ENCODE assay signal across 14 cellular contexts in the genomic region with DNA sequence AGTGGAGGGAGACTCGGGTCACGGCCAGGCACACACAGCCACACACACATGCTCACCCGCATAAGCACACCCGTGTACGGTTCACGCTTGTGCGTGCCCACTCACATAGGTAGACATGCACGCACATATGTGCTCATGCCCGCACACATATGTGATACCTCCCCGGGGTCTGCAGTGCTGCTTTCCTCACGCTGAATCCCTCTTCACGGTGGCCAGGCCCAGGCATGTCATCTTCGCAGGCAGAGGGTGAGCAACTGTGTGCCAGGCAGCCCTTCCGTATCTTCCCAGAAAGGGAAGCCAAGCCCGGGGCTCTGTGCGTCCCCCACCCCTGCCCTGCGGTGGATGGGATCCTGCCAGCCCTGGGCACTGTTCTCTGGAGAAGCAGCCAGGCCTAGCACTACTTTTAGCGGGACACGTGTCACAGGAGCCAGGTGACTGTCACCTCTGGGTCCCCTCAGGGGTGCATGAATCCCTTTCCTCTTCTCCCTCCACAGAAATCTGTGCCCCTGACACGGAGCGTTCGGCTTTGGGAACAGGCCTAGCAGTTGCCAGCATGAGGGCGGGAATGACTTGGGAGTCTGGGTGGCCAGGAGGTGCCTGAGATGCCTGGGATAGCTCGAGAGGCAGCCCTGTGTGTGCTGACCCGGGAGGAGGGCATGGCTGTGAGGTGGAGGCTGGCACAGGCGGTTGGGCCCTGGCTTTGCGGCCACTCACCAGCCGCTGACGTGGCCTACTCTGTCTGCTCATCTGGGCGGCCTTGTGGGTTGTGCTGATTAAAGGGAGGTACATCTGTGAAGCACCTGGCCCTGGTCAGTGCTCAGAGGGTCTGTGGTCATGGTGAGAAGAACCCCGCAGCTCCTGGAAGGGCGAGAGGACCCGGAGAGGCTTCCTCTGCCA. TPM values are rescaled to one million over a fixed set of nuclear protein-coding genes. Genes with fewer than 3 reads are reported as not detected.
DNase-seq lines count a peak whose midpoint lies in the region; ATAC-seq, FAIRE-seq and TF ChIP-seq lines count a peak whose summit lies in the region.
"Had no signal": no experiment of that assay in that cellular context is flagged by ENCODE, and none has a peak within 500 bp of the region (broad histone marks: within the 10 kb centered on the region; RNA-seq: fewer than 3 reads in every experiment).

No MANE protein-coding gene starts in this region.

- no peak overlapping the region for H3K27ac Mint-ChIP-seq in activated naive CD8-positive, alpha-beta T cell treated with anti-CD3 and anti-CD28 coated beads for 36 hours
- H3K27ac Mint-ChIP-seq: mesothelial cell of epicardium had no signal

- H3K36me3 ChIP-seq in BLaER1 (no peaks in the 10 kb centered on the region), keratinocyte (ENCODE audit: control insufficient read depth in 2 of 2, extremely low read depth in 1 of 2, insufficient read depth in 2 of 2, low read length in 2 of 2) (peaks cover 16 to 47% of the 10 kb centered on the region in 2 experiments), psoas muscle (ENCODE audit: insufficient read depth in 1 of 2, low read depth in 1 of 2) (no peaks in the 10 kb centered on the region)

- H4K20me1 ChIP-seq in BLaER1 (peaks cover 91% of the 10 kb centered on the region), keratinocyte (ENCODE audit: control insufficient read depth, extremely low read depth, insufficient read depth, low read length) (no peaks in the 10 kb centered on the region)

- peak; percentile 70 to 83 (median 76) for ATAC-seq in psoas muscle

- no peak overlapping the region for H2AFZ ChIP-seq in keratinocyte (ENCODE audit: control insufficient read depth, low read length)

- no peaks in the 10 kb centered on the region for H3K36me3 Mint-ChIP-seq in activated naive CD8-positive, alpha-beta T cell treated with anti-CD3 and anti-CD28 coated beads for 36 hours

- H3K9ac ChIP-seq in BLaER1 (no peak overlapping the region), keratinocyte (ENCODE audit: control insufficient read depth, extremely low read depth, insufficient read depth, low read length) (peak overlapping the region; percentile 88)

- H3K27me3 ChIP-seq in BLaER1 (peaks cover 99% of the 10 kb centered on the region), dorsolateral prefrontal cortex (no peaks in the 10 kb centered on the region), keratinocyte (ENCODE audit: control insufficient read depth, extremely low read depth, insufficient read depth, low read length) (no peaks in the 10 kb centered on the region), psoas muscle (ENCODE audit: insufficient read depth in 3 of 3, low read length in 2 of 3) (no peaks in the 10 kb centered on the region)

- H3K4me1 Mint-ChIP-seq in activated naive CD8-positive, alpha-beta T cell treated with anti-CD3 and anti-CD28 coated beads for 36 hours, result no peaks in the 10 kb centered on the region

- no peaks in the 10 kb centered on the region for H3K9me3 Mint-ChIP-seq in activated naive CD8-positive, alpha-beta T cell treated with anti-CD3 and anti-CD28 coated beads for 36 hours
- H3K9me3 Mint-ChIP-seq: mesothelial cell of epicardium had no signal

- TF ChIP-seq CTCF in dorsolateral prefrontal cortex (IDR thresholded peaks at IDR 0.05 in 54 of 56, conservative IDR thresholded peaks at IDR 0.05 in 2 of 56; ENCODE audit: low read depth in 1 of 56, partially characterized antibody in 56 of 56) (no peak), keratinocyte (optimal IDR thresholded peaks at IDR 0.05 in 1 of 3, IDR thresholded peaks at IDR 0.05 in 1 of 3, conservative IDR thresholded peaks at IDR 0.05 in 1 of 3; ENCODE audit: extremely low read depth in 1 of 3, insufficient read depth in 2 of 3, low read length in 3 of 3) (no peak), psoas muscle (IDR thresholded peaks at IDR 0.05) (no peak)

- DNase-seq in dorsolateral prefrontal cortex (no peak), keratinocyte (ENCODE audit: low read depth, low spot score) (no peak), psoas muscle (peak in 1 of 2 donors; percentile 71), cortex of kidney (lab: John Stamatoyannopoulos, UW) (no peak), SKM-1 (lab: John Stamatoyannopoulos, UW; ENCODE audit: unreplicated experiment) (no peak)
- no peak for DNase-seq in activated naive CD8-positive, alpha-beta T cell treated with anti-CD3 and anti-CD28 coated beads for 36 hours
- DNase-seq in stimulated activated CD4-positive, alpha-beta T cell treated with anti-CD3 and anti-CD28 coated beads, Interleukin-12 subunit alpha, Interleukin-12 subunit beta, amount 100 ng/mL, for 4 hours, result no peak
- DNase-seq: activated CD4-positive, CD25-positive, alpha-beta regulatory T cell treated with anti-CD3 and anti-CD28 coated beads, Interleukin-2, amount 50 U/mL, for 72 hours; activated T-cell treated with anti-CD3 and anti-CD28 coated beads, Interleukin-2, amount 50 U/mL, for 1 hour; amniotic stem cell; NCI-H2171; tibial artery had no signal

- H3K27ac ChIP-seq in BLaER1 (no peak overlapping the region), dorsolateral prefrontal cortex (peak overlapping the region in 55 of 59 donors; percentile 4 to 86 (median 72)), keratinocyte (ENCODE audit: control insufficient read depth, insufficient read depth, low read length) (peak overlapping the region; percentile 91), psoas muscle (peak overlapping the region; percentile 60)
- H3K27ac ChIP-seq: tibial artery had no signal

- no peak overlapping the region; the same call in 1 of the 2 replicates for H3K4me3 ChIP-seq in BLaER1
- H3K4me3 ChIP-seq in dorsolateral prefrontal cortex, result no peak overlapping the region
- peak overlapping the region in 1 of 3 experiments; percentile 25 for H3K4me3 ChIP-seq in keratinocyte (ENCODE audit: control insufficient read depth in 2 of 3, extremely low read depth in 1 of 3, insufficient read depth in 2 of 3, low read depth in 1 of 3, low read length in 3 of 3)
- no peak overlapping the region for H3K4me3 ChIP-seq in psoas muscle
- H3K4me3 ChIP-seq: tibial artery had no signal

- intact Hi-C loops in dorsolateral prefrontal cortex (cut with DNase I), result no loop called here
- intact Hi-C loops in psoas muscle (cut with DNase I), result loop anchor here (5.0 kb wide), 1 partner anchor 45 kb away; a partner anchor contains a TSS

- no peaks in the 10 kb centered on the region for H3K9me3 ChIP-seq in BLaER1
- H3K9me3 ChIP-seq in keratinocyte (ENCODE audit: control insufficient read depth, low read depth, low read length), result no peaks in the 10 kb centered on the region
- H3K9me3 ChIP-seq in psoas muscle, result no peaks in the 10 kb centered on the region
- H3K9me3 ChIP-seq: tibial artery had no signal

- H3K4me3 Mint-ChIP-seq in activated naive CD8-positive, alpha-beta T cell treated with anti-CD3 and anti-CD28 coated beads for 36 hours, result no peak overlapping the region
- H3K4me3 Mint-ChIP-seq: mesothelial cell of epicardium had no signal

- dilution Hi-C loops in keratinocyte (cut with MboI; ENCODE audit: extremely low pct_ligation_motif_present, low sequenced_read_pairs), result no loop called here

- H3K9me1 ChIP-seq in keratinocyte (ENCODE audit: control insufficient read depth, extremely low read depth, insufficient read depth, low read length), result no peaks in the 10 kb centered on the region

- H3K27me3 Mint-ChIP-seq in activated naive CD8-positive, alpha-beta T cell treated with anti-CD3 and anti-CD28 coated beads for 36 hours, result no peaks in the 10 kb centered on the region

- peak; percentile 96 for FAIRE-seq in keratinocyte (lab: Jason Lieb, UNC)

- H3K4me2 ChIP-seq in BLaER1 (peak overlapping the region; percentile 81), keratinocyte (ENCODE audit: control insufficient read depth, extremely low read depth, insufficient read depth, low read depth, low read length) (peak overlapping the region; percentile 50)

- peaks cover 60% of the 10 kb centered on the region for H3K4me1 ChIP-seq in BLaER1
- peaks cover 54% of the 10 kb centered on the region for H3K4me1 ChIP-seq in keratinocyte (ENCODE audit: control insufficient read depth, extremely low read depth, insufficient read depth, low read length)
- peaks cover 34% of the 10 kb centered on the region for H3K4me1 ChIP-seq in psoas muscle

- peaks cover 38% of the 10 kb centered on the region for H3K79me2 ChIP-seq in keratinocyte (ENCODE audit: control insufficient read depth, insufficient read depth, low read length)

- WGBS in psoas muscle, 3 donors, result 60 to 66% (median 63%) methylated on average over 33 of the region's 33 CpGs

RNA-seq across cellular contexts. Expression of a gene that starts 47.5 kb away (rescaled TPM):
- total RNA-seq in dorsolateral prefrontal cortex (100 to 1,000 TPM; 104 to 353 (median 235) TPM), psoas muscle (10 to 100 TPM in 2 of 4 donors, 1 to 10 TPM in 2; 4.7 to 28.9 (median 10.0) TPM)
- polyA plus RNA-seq in keratinocyte (48.9 to 74.4 TPM (median 56.7 TPM) in 3 replicates), psoas muscle (10 to 100 TPM in 1 of 3 donors, 1 to 10 TPM in 2; 3.9 to 13.5 (median 6.5) TPM)
- 102 TPM for polyA plus RNA-seq in keratinocyte (2011; ENCODE audit: low read depth)
- polyA plus RNA-seq in keratinocyte (2011; cell fraction: cytosol; rRNA removed), result 30.3 and 63.1 TPM in 2 replicates
- 87.9 and 109 TPM in 2 replicates for polyA plus RNA-seq in keratinocyte (2011; cell fraction: nucleus; rRNA removed)
- 66.3 and 124 TPM in 2 replicates for polyA plus RNA-seq in keratinocyte (2012; ENCODE audit: low replicate concordance)
- 44.6 to 102 TPM (median 54.9 TPM) in 3 replicates for polyA minus RNA-seq in keratinocyte
- polyA minus RNA-seq in keratinocyte (2011; cell fraction: cytosol; rRNA and poly(A)+ RNA removed), result 94.8 TPM
- polyA minus RNA-seq in keratinocyte (2011; cell fraction: nucleus; rRNA and poly(A)+ RNA removed), result 66.4 and 99.6 TPM in 2 replicates
- 10 to 100 TPM in 1 of 2 experiments, 1 to 10 TPM in 1; 7.7 to 10.0 TPM for total RNA-seq in activated naive CD8-positive, alpha-beta T cell treated with anti-CD3 and anti-CD28 coated beads for 36 hours

Comparison
In these comparisons a context has a peak if more than half of its experiments do, and no peak if none do; other contexts are left out.
1. intact Hi-C loops: an anchor here in psoas muscle (5.0 kb wide); none called in dorsolateral prefrontal cortex.